8 cellular contexts compared by ENCODE assay signal in genomic region chr5:892390-893136, GRCh38. TPM values are rescaled to one million over a fixed set of nuclear protein-coding genes. Genes with fewer than 3 reads are reported as not detected.
A peak's percentile ranks its signal among the peaks of the same experiment; 100 is the strongest.
DNase-seq lines count a peak whose midpoint lies in the region; ATAC-seq and TF ChIP-seq lines count a peak whose summit lies in the region.

BRD9 (minus strand) TSS chr5:892801; CDS start chr5:892657, 144 bp downstream.
TRIP13 (plus strand) TSS chr5:892884; CDS start chr5:892999, 115 bp downstream.

- H3K27ac Mint-ChIP-seq in activated naive CD8-positive, alpha-beta T cell: peak within 1 kb of the TSS; percentile 89

- peak within 1 kb of the TSS; percentile 85 for H2AFZ ChIP-seq in parathyroid adenoma

- 0% methylated on average over 23 to 38 of the region's 91 CpGs for WGBS in tibial nerve, 2 donors

- peaks cover 17% of the 10 kb centered on the region for H3K4me1 Mint-ChIP-seq in activated naive CD8-positive, alpha-beta T cell (ENCODE audit: low read depth)

- DNase-seq in GM03348 (ENCODE audit: low spot score): peak; percentile 99
- peak; percentile 78 for DNase-seq in H4 (ENCODE audit: low spot score)
- peak; percentile 91 for DNase-seq in LoVo (ENCODE audit: low spot score)
- peak; percentile 93 for DNase-seq in Right ventricle myocardium inferior (ENCODE audit: missing footprints)
- peak; percentile 38 to 54 for DNase-seq in tibial nerve (ENCODE audit: low spot score in 2 of 2)

- no peaks in the 10 kb centered on the region for H3K27me3 ChIP-seq in parathyroid adenoma (ENCODE audit: control insufficient read depth, insufficient read depth, low read length)
- H3K27me3 ChIP-seq in tibial nerve: no peaks in the 10 kb centered on the region

- TF ChIP-seq POLR2A in tibial nerve (IDR thresholded peaks at IDR 0.05): peak; percentile 15 to 35

- peaks cover 12% of the 10 kb centered on the region for H3K79me2 ChIP-seq in parathyroid adenoma

- H3K9me3 ChIP-seq in parathyroid adenoma (ENCODE audit: control insufficient read depth, low read length): no peaks in the 10 kb centered on the region
- no peaks in the 10 kb centered on the region for H3K9me3 ChIP-seq in tibial nerve

- peak within 1 kb of the TSS; percentile 87 for H3K4me3 ChIP-seq in parathyroid adenoma (ENCODE audit: low read depth, low read length)
- peak within 1 kb of the TSS; percentile 71 to 85 (median 82) for H3K4me3 ChIP-seq in tibial nerve

- peaks cover 6% of the 10 kb centered on the region for H3K36me3 Mint-ChIP-seq in activated naive CD8-positive, alpha-beta T cell

- no peaks in the 10 kb centered on the region for H3K27me3 Mint-ChIP-seq in activated naive CD8-positive, alpha-beta T cell

- peak within 1 kb of the TSS; percentile 55 for H3K9ac ChIP-seq in parathyroid adenoma

- H3K9me3 Mint-ChIP-seq in activated naive CD8-positive, alpha-beta T cell (ENCODE audit: low read depth): no peaks in the 10 kb centered on the region

- TF ChIP-seq CTCF in parathyroid adenoma (IDR thresholded peaks at IDR 0.05) (peak; percentile 10), tibial nerve (IDR thresholded peaks at IDR 0.05) (peak in 1 of 5 experiments; percentile 57)

- H3K4me3 Mint-ChIP-seq in activated naive CD8-positive, alpha-beta T cell: peak within 1 kb of the TSS; percentile 90

- intact Hi-C loops in Right ventricle myocardium inferior (cut with DNase I): loop anchor here (5.0 kb wide), 2 partner anchors 200 to 420 kb away; partner anchors contain the start of gene TPPP

- TF ChIP-seq EP300 in tibial nerve (IDR thresholded peaks at IDR 0.05): peak in 1 of 2 donors; percentile 60

- ATAC-seq in SK-N-SH treated with all-trans-retinoic acid at 6 μM for 48 hours (peak; percentile 81), Right ventricle myocardium inferior (peak; percentile 94)

- H3K4me1 ChIP-seq in parathyroid adenoma: peaks cover 3% of the 10 kb centered on the region
- H3K4me1 ChIP-seq in tibial nerve: peaks cover 0 to 30% (median 18%) of the 10 kb centered on the region in 4 donors

- H3K36me3 ChIP-seq in parathyroid adenoma (ENCODE audit: control insufficient read depth, insufficient read depth, low read length) (no peaks in the 10 kb centered on the region), tibial nerve (peaks cover 0 to 37% (median 20%) of the 10 kb centered on the region in 3 donors)

- H3K27ac ChIP-seq in parathyroid adenoma: peak within 1 kb of the TSS; percentile 61
- H3K27ac ChIP-seq in tibial nerve: peak within 1 kb of the TSS; percentile 80 to 91 (median 84)

- H3K4me2 ChIP-seq in parathyroid adenoma (ENCODE audit: low read length): peak within 1 kb of the TSS; percentile 90

TF ChIP-seq in SK-N-SH treated with all-trans-retinoic acid at 6 μM for 48 hours, 23 proteins besides CTCF, POLR2A, EP300 and RAD21:
- TF ChIP-seq ZFP3 (CRISPR knock-in tag; IDR thresholded peaks at IDR 0.05): no peak
- TF ChIP-seq ZC3H10 (CRISPR knock-in tag; IDR thresholded peaks at IDR 0.05): no peak; the same call in 1 of the 2 replicates
- TF ChIP-seq, protein P1, sequence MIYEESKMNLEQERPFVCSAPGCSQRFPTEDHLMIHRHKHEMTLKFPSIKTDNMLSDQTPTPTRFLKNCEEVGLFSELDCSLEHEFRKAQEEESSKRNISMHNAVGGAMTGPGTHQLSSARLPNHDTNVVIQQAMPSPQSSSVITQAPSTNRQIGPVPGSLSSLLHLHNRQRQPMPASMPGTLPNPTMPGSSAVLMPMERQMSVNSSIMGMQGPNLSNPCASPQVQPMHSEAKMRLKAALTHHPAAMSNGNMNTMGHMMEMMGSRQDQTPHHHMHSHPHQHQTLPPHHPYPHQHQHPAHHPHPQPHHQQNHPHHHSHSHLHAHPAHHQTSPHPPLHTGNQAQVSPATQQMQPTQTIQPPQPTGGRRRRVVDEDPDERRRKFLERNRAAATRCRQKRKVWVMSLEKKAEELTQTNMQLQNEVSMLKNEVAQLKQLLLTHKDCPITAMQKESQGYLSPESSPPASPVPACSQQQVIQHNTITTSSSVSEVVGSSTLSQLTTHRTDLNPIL (CRISPR knock-in tag; IDR thresholded peaks at IDR 0.05; ENCODE audit: low read depth): no peak
- no peak for TF ChIP-seq ARNTL (CRISPR knock-in tag; IDR thresholded peaks at IDR 0.05; ENCODE audit: borderline replicate concordance, low read depth)
- no peak for TF ChIP-seq OSR1 (CRISPR knock-in tag; IDR thresholded peaks at IDR 0.05)
- no peak for TF ChIP-seq ZNF8 (CRISPR knock-in tag; IDR thresholded peaks at IDR 0.05)
- TF ChIP-seq TSHZ2 (CRISPR knock-in tag; IDR thresholded peaks at IDR 0.05): peak; percentile 21; the same call in 1 of the 2 replicates
- TF ChIP-seq ZNF70 (CRISPR knock-in tag; IDR thresholded peaks at IDR 0.05): no peak
- TF ChIP-seq TOX (CRISPR knock-in tag; IDR thresholded peaks at IDR 0.05; ENCODE audit: borderline replicate concordance): no peak
- no peak for TF ChIP-seq SNAI2 (CRISPR knock-in tag; IDR thresholded peaks at IDR 0.05)
- TF ChIP-seq POU6F1 (CRISPR knock-in tag; IDR thresholded peaks at IDR 0.05; ENCODE audit: borderline replicate concordance, low read depth): no peak
- TF ChIP-seq BACH2 (CRISPR knock-in tag; IDR thresholded peaks at IDR 0.05; ENCODE audit: borderline replicate concordance): 0 out of 2 replicates have a peak, but pooled peaks have one; percentile 47

RNA-seq across cellular contexts. Expression of gene BRD9, which starts in this region (rescaled TPM):
- 16.7 and 17.4 TPM in 2 replicates for total RNA-seq in H4 (2014; rRNA removed; shearing (Covaris generic))
- total RNA-seq in Right ventricle myocardium inferior (27.9 TPM), tibial nerve (10 to 100 TPM; 35.8 to 55.3 (median 49.0) TPM)

RNA-seq across cellular contexts. Expression of gene TRIP13, which starts in this region (rescaled TPM):
- total RNA-seq in H4 (2014; rRNA removed; shearing (Covaris generic)): 52.1 and 54.2 TPM in 2 replicates
- total RNA-seq in Right ventricle myocardium inferior: 0.38 TPM
- 1 to 10 TPM in 1 of 4 donors, under 1 TPM in 3; 0.30 to 1.3 (median 0.52) TPM for total RNA-seq in tibial nerve

Comparison
In these comparisons a context has a peak if more than half of its experiments do, and no peak if none do; other contexts are left out.
1. Peak in every context shown above with its lines: DNase-seq, ATAC-seq, H3K4me3 ChIP-seq and H3K27ac ChIP-seq.
2. RNA of gene TRIP13 (total RNA-seq): 52.1 to 54.2 TPM in H4; 0.30 to 1.3 TPM in tibial nerve and 0.38 TPM in Right ventricle myocardium inferior (single experiment); every median in the first group is over 10 times any median in the second.
3. DNase-seq: peak in every context shown above with its lines; median percentile 99 in GM03348; 93 in Right ventricle myocardium inferior; 91 in LoVo; 78 in H4; 46 in tibial nerve.